ENCODE assay signal across 2 cellular contexts in genomic region chr5:128924299-128924698, GRCh38.
TF ChIP-seq lines count a peak whose summit lies in the region.

No MANE protein-coding gene starts in this region.

TF ChIP-seq in SK-N-SH treated with all-trans-retinoic acid at 6 μM for 48 hours, 23 proteins besides CTCF, POLR2A, EP300 and RAD21 (continued from another document):
- TF ChIP-seq BACH2 (CRISPR knock-in tag; IDR thresholded peaks at IDR 0.05; ENCODE audit: borderline replicate concordance), result no peak
- TF ChIP-seq ISL1 (CRISPR knock-in tag; IDR thresholded peaks at IDR 0.05), result no peak
- no peak for TF ChIP-seq RARB (CRISPR knock-in tag; IDR thresholded peaks at IDR 0.05)
- TF ChIP-seq SNAI2 (CRISPR knock-in tag; IDR thresholded peaks at IDR 0.05), result no peak
- TF ChIP-seq CSRNP3 (CRISPR knock-in tag; IDR thresholded peaks at IDR 0.05), result no peak
- TF ChIP-seq ZNF8 (CRISPR knock-in tag; IDR thresholded peaks at IDR 0.05), result no peak
- TF ChIP-seq PATZ1 (CRISPR knock-in tag; IDR thresholded peaks at IDR 0.05; ENCODE audit: borderline replicate concordance), result no peak
- TF ChIP-seq POU6F1 (CRISPR knock-in tag; IDR thresholded peaks at IDR 0.05; ENCODE audit: borderline replicate concordance, low read depth), result no peak
- TF ChIP-seq ZNF565 (CRISPR knock-in tag; conservative IDR thresholded peaks at IDR 0.05; ENCODE audit: low read depth), result no peak
- no peak for TF ChIP-seq ZNF70 (CRISPR knock-in tag; IDR thresholded peaks at IDR 0.05)

TF ChIP-seq in SK-N-SH, 30 proteins besides CTCF, POLR2A, EP300 and RAD21 (continued from another document):
- TF ChIP-seq USF2 (IDR thresholded peaks at IDR 0.05; ENCODE audit: borderline replicate concordance, low read depth, low read length), result no peak
- TF ChIP-seq IRF3 (IDR thresholded peaks at IDR 0.05; ENCODE audit: low read depth, low read length), result no peak
TF ChIP-seq in SK-N-SH: peak in this region for 0.
